ENCODE assay signal across 1 cellular context in the genomic region with DNA sequence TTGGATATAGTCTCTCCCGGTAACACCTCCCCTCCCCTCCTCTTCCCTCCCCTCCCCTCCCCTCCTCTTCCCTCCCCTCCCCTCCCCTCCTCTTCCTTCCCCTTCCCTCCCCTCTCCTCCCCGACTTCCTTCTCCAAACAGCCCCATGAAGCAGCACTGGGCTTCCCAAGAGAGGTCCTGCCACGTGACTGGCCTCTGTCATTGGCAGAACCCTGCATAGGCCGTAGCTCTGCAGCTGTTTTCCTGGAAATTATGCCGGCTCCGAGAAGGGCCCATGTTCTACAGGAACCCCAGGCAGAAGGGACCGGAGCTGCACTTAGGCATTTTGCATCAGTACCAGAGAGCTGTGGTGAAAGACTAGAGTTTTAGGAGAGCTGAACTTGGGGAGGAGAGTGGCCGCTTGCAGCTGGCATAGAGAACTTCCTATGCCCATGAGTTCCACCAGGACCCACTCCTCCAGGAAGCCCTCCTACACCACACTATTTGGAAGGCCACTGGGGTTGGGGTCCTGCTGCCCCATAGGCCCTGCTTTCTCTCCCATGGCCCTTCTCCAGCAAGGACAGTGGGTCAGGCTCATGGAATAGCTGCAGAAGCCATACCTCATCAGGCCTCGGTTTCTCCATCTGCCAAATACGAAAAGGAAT.
TF ChIP-seq lines count a peak whose summit lies in the region.

No MANE protein-coding gene starts in this region.

TF ChIP-seq in A549, 52 proteins besides CTCF, POLR2A, EP300 and RAD21 (continued from another document):
- TF ChIP-seq FOSL2 (IDR thresholded peaks at IDR 0.05) (no peak), FOSL2 (CRISPR knock-in tag; IDR thresholded peaks at IDR 0.05) (no peak), SREBF2 (IDR thresholded peaks at IDR 0.05) (no peak), GATA3 (IDR thresholded peaks at IDR 0.05; ENCODE audit: borderline replicate concordance) (no peak), KDM1A (IDR thresholded peaks at IDR 0.05; ENCODE audit: low read depth) (0 out of 2 replicates have a peak, but pooled peaks have one; percentile 16), SMC3 (IDR thresholded peaks at IDR 0.05) (no peak), NR3C1 (IDR thresholded peaks at IDR 0.05) (no peak), ESRRA (IDR thresholded peaks at IDR 0.05; ENCODE audit: borderline replicate concordance, low read length) (no peak), TFCP2L1 (CRISPR knock-in tag; IDR thresholded peaks at IDR 0.05) (no peak), RFX5 (IDR thresholded peaks at IDR 0.05) (no peak), NFE2L2 (conservative IDR thresholded peaks at IDR 0.05; ENCODE audit: low read length) (no peak), FOSB (CRISPR knock-in tag; IDR thresholded peaks at IDR 0.05) (no peak), EHF (CRISPR knock-in tag; IDR thresholded peaks at IDR 0.05) (no peak), FOXS1 (CRISPR knock-in tag; IDR thresholded peaks at IDR 0.05) (no peak), KDM5A (IDR thresholded peaks at IDR 0.05) (no peak), ZC3H11A (IDR thresholded peaks at IDR 0.05) (no peak), MYC (IDR thresholded peaks at IDR 0.05; ENCODE audit: borderline replicate concordance, low read length) (no peak), RCOR1 (IDR thresholded peaks at IDR 0.05; ENCODE audit: low read depth, low read length) (no peak), MAX (IDR thresholded peaks at IDR 0.05) (peak; percentile 35; the same call in 1 of the 2 replicates), ATOH8 (CRISPR knock-in tag; IDR thresholded peaks at IDR 0.05; ENCODE audit: low read depth) (no peak), CEBPB (IDR thresholded peaks at IDR 0.05) (no peak)
- TF ChIP-seq, protein P1, sequence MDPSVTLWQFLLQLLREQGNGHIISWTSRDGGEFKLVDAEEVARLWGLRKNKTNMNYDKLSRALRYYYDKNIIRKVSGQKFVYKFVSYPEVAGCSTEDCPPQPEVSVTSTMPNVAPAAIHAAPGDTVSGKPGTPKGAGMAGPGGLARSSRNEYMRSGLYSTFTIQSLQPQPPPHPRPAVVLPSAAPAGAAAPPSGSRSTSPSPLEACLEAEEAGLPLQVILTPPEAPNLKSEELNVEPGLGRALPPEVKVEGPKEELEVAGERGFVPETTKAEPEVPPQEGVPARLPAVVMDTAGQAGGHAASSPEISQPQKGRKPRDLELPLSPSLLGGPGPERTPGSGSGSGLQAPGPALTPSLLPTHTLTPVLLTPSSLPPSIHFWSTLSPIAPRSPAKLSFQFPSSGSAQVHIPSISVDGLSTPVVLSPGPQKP (IDR thresholded peaks at IDR 0.05; ENCODE audit: low read depth, low read length) = no peak
